Comparison of ENCODE assay signal across 1 cellular context in the genomic region with DNA sequence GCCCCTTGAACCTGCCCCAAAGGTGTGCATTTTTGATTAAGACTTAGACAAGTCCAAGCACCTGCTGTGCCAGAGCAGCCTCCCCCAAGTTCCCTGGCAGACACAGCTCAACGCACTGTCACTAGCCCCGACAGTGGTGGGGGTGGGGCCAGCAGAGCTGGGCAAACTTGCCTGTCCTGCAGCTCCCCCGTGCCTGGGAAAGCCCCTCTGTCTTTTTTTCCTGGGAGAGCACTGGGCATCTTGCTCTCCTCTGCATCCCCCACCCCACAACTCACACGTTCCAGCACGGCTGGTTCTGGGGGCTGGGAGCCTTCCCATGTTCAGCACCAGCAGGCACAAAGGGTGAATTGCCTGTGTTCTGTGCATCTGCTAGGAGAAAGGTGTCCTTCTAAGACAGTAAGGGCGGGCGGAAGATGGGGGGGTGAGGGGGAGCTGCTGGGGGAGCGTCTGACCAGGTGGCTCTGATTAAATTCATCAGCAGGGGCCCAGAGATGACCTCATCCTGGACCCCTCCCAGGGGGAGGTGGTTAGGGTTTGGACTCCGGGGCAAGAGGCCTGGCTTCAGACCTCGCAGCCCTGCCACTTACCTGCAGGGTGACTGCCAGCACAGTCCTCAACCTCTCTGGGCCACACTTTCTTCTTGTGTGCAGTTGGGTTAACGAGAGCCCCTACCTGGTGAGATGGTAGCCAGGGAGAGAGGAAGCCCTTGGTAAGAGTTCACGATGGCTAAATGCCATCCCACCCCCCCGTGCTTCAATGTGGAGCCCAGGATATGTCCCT.
TF ChIP-seq lines count a peak whose summit lies in the region.

No MANE protein-coding gene starts in this region.

TF ChIP-seq in WTC11, 78 proteins besides CTCF, POLR2A, EP300 and RAD21:
- TF ChIP-seq SP1 (CRISPR knock-in tag; conservative IDR thresholded peaks at IDR 0.05) (no peak), GRHL2 (CRISPR knock-in tag; IDR thresholded peaks at IDR 0.05; ENCODE audit: insufficient replicate concordance, severe bottlenecking) (no peak), ZSCAN18 (CRISPR knock-in tag; IDR thresholded peaks at IDR 0.05) (no peak), ELF4 (CRISPR knock-in tag; IDR thresholded peaks at IDR 0.05; ENCODE audit: low read depth) (no peak), ZNF121 (CRISPR knock-in tag; IDR thresholded peaks at IDR 0.05) (no peak), ZNF219 (CRISPR knock-in tag; IDR thresholded peaks at IDR 0.05; ENCODE audit: borderline replicate concordance) (no peak), ETV6 (CRISPR knock-in tag; IDR thresholded peaks at IDR 0.05) (no peak)
- TF ChIP-seq, protein P1, sequence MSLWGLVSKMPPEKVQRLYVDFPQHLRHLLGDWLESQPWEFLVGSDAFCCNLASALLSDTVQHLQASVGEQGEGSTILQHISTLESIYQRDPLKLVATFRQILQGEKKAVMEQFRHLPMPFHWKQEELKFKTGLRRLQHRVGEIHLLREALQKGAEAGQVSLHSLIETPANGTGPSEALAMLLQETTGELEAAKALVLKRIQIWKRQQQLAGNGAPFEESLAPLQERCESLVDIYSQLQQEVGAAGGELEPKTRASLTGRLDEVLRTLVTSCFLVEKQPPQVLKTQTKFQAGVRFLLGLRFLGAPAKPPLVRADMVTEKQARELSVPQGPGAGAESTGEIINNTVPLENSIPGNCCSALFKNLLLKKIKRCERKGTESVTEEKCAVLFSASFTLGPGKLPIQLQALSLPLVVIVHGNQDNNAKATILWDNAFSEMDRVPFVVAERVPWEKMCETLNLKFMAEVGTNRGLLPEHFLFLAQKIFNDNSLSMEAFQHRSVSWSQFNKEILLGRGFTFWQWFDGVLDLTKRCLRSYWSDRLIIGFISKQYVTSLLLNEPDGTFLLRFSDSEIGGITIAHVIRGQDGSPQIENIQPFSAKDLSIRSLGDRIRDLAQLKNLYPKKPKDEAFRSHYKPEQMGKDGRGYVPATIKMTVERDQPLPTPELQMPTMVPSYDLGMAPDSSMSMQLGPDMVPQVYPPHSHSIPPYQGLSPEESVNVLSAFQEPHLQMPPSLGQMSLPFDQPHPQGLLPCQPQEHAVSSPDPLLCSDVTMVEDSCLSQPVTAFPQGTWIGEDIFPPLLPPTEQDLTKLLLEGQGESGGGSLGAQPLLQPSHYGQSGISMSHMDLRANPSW (CRISPR knock-in tag; conservative IDR thresholded peaks at IDR 0.05; ENCODE audit: low read depth) = no peak
